In genomic region chr5:52684056-52684455, GRCh38 we compare ENCODE assay signal across 19 cellular contexts.
"Had no signal": no experiment of that assay in that cellular context is flagged by ENCODE, and none has a peak within 500 bp of the region (broad histone marks: within the 10 kb centered on the region; RNA-seq: fewer than 3 reads in every experiment).

No MANE protein-coding gene starts in this region.

- H3K27ac ChIP-seq: brain microvascular endothelial cell, esophagus muscularis mucosa, neutrophil, upper lobe of right lung had no signal

- H3K9me3 ChIP-seq: esophagus muscularis mucosa, neutrophil, upper lobe of right lung had no signal

- ATAC-seq: activated CD8-positive, alpha-beta memory T cell treated with anti-CD3 and anti-CD28 coated beads, Interleukin-2, amount 10 ng/mL, durations not matched to agents 7 days and 5 days; left lobe of liver; natural killer cell treated with Interleukin-12 subunit alpha and Interleukin-12 subunit beta and Interleukin-15 and Interleukin-18, amount 100 ng/mL, for 72 hours; stimulated activated naive B cell treated with anti-CD40 and anti-IgM and Interleukin-4, amounts not matched to agents 10 μg/mL and 1 μg/mL and 100 μg/mL, for 72 hours; upper lobe of right lung had no signal

- H3K27me3 ChIP-seq: brain microvascular endothelial cell, esophagus muscularis mucosa, neutrophil, upper lobe of right lung had no signal

- DNase-seq: activated CD4-positive, alpha-beta memory T cell treated with anti-CD3 and anti-CD28 coated beads, Interleukin-2, amount 10 ng/mL, durations not matched to agents 7 days and 5 days; activated CD4-positive, alpha-beta T cell treated with anti-CD3 and anti-CD28 coated beads for 48 hours; activated CD4-positive, CD25-positive, alpha-beta regulatory T cell; activated CD8-positive, alpha-beta memory T cell treated with anti-CD3 and anti-CD28 coated beads, Interleukin-2, amount 10 ng/mL, durations not matched to agents 7 days and 5 days; activated naive CD4-positive, alpha-beta T cell treated with Interleukin-2 at 50 U/mL for 16 hours; activated naive CD8-positive, alpha-beta T cell treated with anti-CD3 and anti-CD28 coated beads, Interleukin-2, amount 10 ng/mL, durations not matched to agents 7 days and 5 days; activated T-cell treated with anti-CD3 and anti-CD28 coated beads, Interleukin-2, amount 50 U/mL, for 1 hour; amygdala; brain microvascular endothelial cell; effector CD8-positive, alpha-beta T cell; hippocampal formation; islet precursor cell; stimulated activated naive B cell treated with anti-CD40 and anti-IgM and Interleukin-4, amounts not matched to agents 10 μg/mL and 1 μg/mL and 100 μg/mL, for 72 hours; upper lobe of right lung had no signal

- H3K4me3 ChIP-seq: esophagus muscularis mucosa, lung, upper lobe of right lung had no signal

- H3K4me1 ChIP-seq: esophagus muscularis mucosa, upper lobe of right lung had no signal

- H3K36me3 ChIP-seq: brain microvascular endothelial cell, esophagus muscularis mucosa, neutrophil, upper lobe of right lung had no signal
